Comparison of ENCODE assay signal across 13 cellular contexts in genomic region chr5:80216096-80216495, GRCh38. TPM values are rescaled to one million over a fixed set of nuclear protein-coding genes. Genes with fewer than 3 reads are reported as not detected.
DNase-seq lines count a peak whose midpoint lies in the region; ATAC-seq and TF ChIP-seq lines count a peak whose summit lies in the region.
"Had no signal": no experiment of that assay in that cellular context is flagged by ENCODE, and none has a peak within 500 bp of the region (broad histone marks: within the 10 kb centered on the region; RNA-seq: fewer than 3 reads in every experiment).

No MANE protein-coding gene starts in this region.

- DNase-seq in natural killer cell (no peak), HT-29 (ENCODE audit: low spot score) (no peak), NCI-H1417 (lab: John Stamatoyannopoulos, UW) (no peak), posterior vena cava (ENCODE audit: low spot score) (no peak), WTC11 (ENCODE audit: low spot score) (no peak)
- no peak for DNase-seq in natural killer cell treated with Interleukin-12 subunit alpha and Interleukin-12 subunit beta and Interleukin-15 and Interleukin-18, amount 100 ng/mL, for 72 hours (ENCODE audit: low spot score)
- DNase-seq: activated B cell treated with CpG ODN at 0.5 μM for 24 hours, DND-41, esophagus squamous epithelium, NCI-H2081, SK-N-SH had no signal

- H3K36me3 Mint-ChIP-seq in natural killer cell (no peaks in the 10 kb centered on the region), WTC11 (peaks cover 7% of the 10 kb centered on the region)
- no peaks in the 10 kb centered on the region for H3K36me3 Mint-ChIP-seq in natural killer cell treated with Interleukin-12 subunit alpha and Interleukin-12 subunit beta and Interleukin-15 and Interleukin-18, amount 100 ng/mL, for 72 hours
- H3K36me3 Mint-ChIP-seq in activated naive CD8-positive, alpha-beta T cell, result peaks cover 7% of the 10 kb centered on the region

- peak overlapping the region; percentile 34 to 83 for H3K9ac ChIP-seq in liver (ENCODE audit: low read depth in 1 of 2, low read length in 2 of 2)
- H3K9ac ChIP-seq: SK-N-SH had no signal

- intact Hi-C loops in natural killer cell (cut with micrococcal nuclease) (no loop called here), posterior vena cava (cut with DNase I) (no loop called here)

- POLR2A ChIA-PET in WTC11 (lab: Charles Lee), result interaction anchor here (1.5 kb wide), 1 partner anchor 41 kb away, joined by 4 read pairs; no protein-coding TSS in a partner anchor

- peak overlapping the region; percentile 54 for H3K4me3 Mint-ChIP-seq in natural killer cell
- no peak overlapping the region for H3K4me3 Mint-ChIP-seq in natural killer cell treated with Interleukin-12 subunit alpha and Interleukin-12 subunit beta and Interleukin-15 and Interleukin-18, amount 100 ng/mL, for 72 hours
- H3K4me3 Mint-ChIP-seq in activated naive CD8-positive, alpha-beta T cell, result peak overlapping the region; percentile 88
- no peak overlapping the region for H3K4me3 Mint-ChIP-seq in WTC11
- H3K4me3 Mint-ChIP-seq: activated B cell treated with CpG ODN at 0.5 μM for 24 hours had no signal

- CTCF ChIA-PET in WTC11 (lab: Charles Lee), result no interaction called here

- H3K27me3 Mint-ChIP-seq in natural killer cell (ENCODE audit: low read depth in 2 of 2) (peaks cover 0 to 3% of the 10 kb centered on the region in 2 donors), WTC11 (ENCODE audit: low read depth) (no peaks in the 10 kb centered on the region; the same call in 1 of the 2 replicates)
- peaks cover 0 to 3% of the 10 kb centered on the region in 2 donors for H3K27me3 Mint-ChIP-seq in natural killer cell treated with Interleukin-12 subunit alpha and Interleukin-12 subunit beta and Interleukin-15 and Interleukin-18, amount 100 ng/mL, for 72 hours
- no peaks in the 10 kb centered on the region for H3K27me3 Mint-ChIP-seq in activated naive CD8-positive, alpha-beta T cell
- H3K27me3 Mint-ChIP-seq: activated B cell treated with CpG ODN at 0.5 μM for 24 hours had no signal

- no peak overlapping the region for H3K4me3 ChIP-seq in liver (ENCODE audit: low read depth in 1 of 3, low read length in 3 of 3)
- H3K4me3 ChIP-seq: esophagus squamous epithelium had no signal

- H3K27me3 ChIP-seq in liver (ENCODE audit: control insufficient read depth in 4 of 4, insufficient read depth in 4 of 4, low read length in 3 of 4), result no peaks in the 10 kb centered on the region
- H3K27me3 ChIP-seq: esophagus squamous epithelium had no signal

- no peak for ATAC-seq in natural killer cell
- no peak for ATAC-seq in natural killer cell treated with Interleukin-12 subunit alpha and Interleukin-12 subunit beta and Interleukin-15 and Interleukin-18, amount 100 ng/mL, for 72 hours
- no peak for ATAC-seq in WTC11

- no peaks in the 10 kb centered on the region for H3K9me3 ChIP-seq in liver (ENCODE audit: control insufficient read depth in 4 of 4, low read length in 3 of 4)
- H3K9me3 ChIP-seq: esophagus squamous epithelium, SK-N-SH had no signal

- no peak for TF ChIP-seq CTCF in natural killer cell (IDR thresholded peaks at IDR 0.05)
- no peak for TF ChIP-seq CTCF in liver (IDR thresholded peaks at IDR 0.05; ENCODE audit: low read depth, low read length, missing input control)
- TF ChIP-seq CTCF in WTC11 (IDR thresholded peaks at IDR 0.05), result no peak

- H3K4me1 ChIP-seq in liver (ENCODE audit: control insufficient read depth in 4 of 4, insufficient read depth in 4 of 4, low read length in 3 of 4), result peaks cover 16 to 75% (median 54%) of the 10 kb centered on the region in 4 donors

- WGBS in liver, result 41% methylated on average over 8 of the region's 8 CpGs

- peak overlapping the region; percentile 90 to 96 for H3K27ac ChIP-seq in liver (ENCODE audit: low read depth in 1 of 2, low read length in 2 of 2)
- H3K27ac ChIP-seq: esophagus squamous epithelium had no signal

- no peak for TF ChIP-seq RAD21 in liver (IDR thresholded peaks at IDR 0.05)

- no peaks in the 10 kb centered on the region for H3K9me3 Mint-ChIP-seq in natural killer cell
- H3K9me3 Mint-ChIP-seq in natural killer cell treated with Interleukin-12 subunit alpha and Interleukin-12 subunit beta and Interleukin-15 and Interleukin-18, amount 100 ng/mL, for 72 hours, result no peaks in the 10 kb centered on the region
- H3K9me3 Mint-ChIP-seq in activated naive CD8-positive, alpha-beta T cell (ENCODE audit: low read depth), result no peaks in the 10 kb centered on the region
- no peaks in the 10 kb centered on the region for H3K9me3 Mint-ChIP-seq in WTC11
- H3K9me3 Mint-ChIP-seq: activated B cell treated with CpG ODN at 0.5 μM for 24 hours had no signal

- H3K27ac Mint-ChIP-seq in natural killer cell (peak overlapping the region in 1 of 2 donors; percentile 21), WTC11 (no peak overlapping the region)
- H3K27ac Mint-ChIP-seq in natural killer cell treated with Interleukin-12 subunit alpha and Interleukin-12 subunit beta and Interleukin-15 and Interleukin-18, amount 100 ng/mL, for 72 hours, result peak overlapping the region in 1 of 2 donors; percentile 78
- H3K27ac Mint-ChIP-seq in activated naive CD8-positive, alpha-beta T cell, result peak overlapping the region; percentile 88
- H3K27ac Mint-ChIP-seq: activated B cell treated with CpG ODN at 0.5 μM for 24 hours had no signal

- H3K4me1 Mint-ChIP-seq in natural killer cell, result peaks cover 44 to 51% of the 10 kb centered on the region in 2 donors
- H3K4me1 Mint-ChIP-seq in natural killer cell treated with Interleukin-12 subunit alpha and Interleukin-12 subunit beta and Interleukin-15 and Interleukin-18, amount 100 ng/mL, for 72 hours (ENCODE audit: low read depth in 2 of 2), result peaks cover 33 to 37% of the 10 kb centered on the region in 2 donors
- H3K4me1 Mint-ChIP-seq in activated naive CD8-positive, alpha-beta T cell (ENCODE audit: low read depth), result peaks cover 95% of the 10 kb centered on the region
- peaks cover 85% of the 10 kb centered on the region for H3K4me1 Mint-ChIP-seq in WTC11

- H3K36me3 ChIP-seq in liver (ENCODE audit: control insufficient read depth in 4 of 4, insufficient read depth in 3 of 4, low read depth in 1 of 4, low read length in 3 of 4), result no peaks in the 10 kb centered on the region

TF ChIP-seq in liver, 16 proteins besides CTCF, POLR2A, EP300 and RAD21 (continues in another document):
- TF ChIP-seq FOXA2 (IDR thresholded peaks at IDR 0.05), result no peak
- TF ChIP-seq NR2F2 (IDR thresholded peaks at IDR 0.05), result no peak
- no peak for TF ChIP-seq SP1 (IDR thresholded peaks at IDR 0.05)
- no peak for TF ChIP-seq RXRA (IDR thresholded peaks at IDR 0.05)
- TF ChIP-seq MAX (IDR thresholded peaks at IDR 0.05), result no peak
- no peak for TF ChIP-seq FOXA1 (IDR thresholded peaks at IDR 0.05)
- TF ChIP-seq JUND (IDR thresholded peaks at IDR 0.05), result no peak

TF ChIP-seq in WTC11, 78 proteins besides CTCF, POLR2A, EP300 and RAD21 (continues in another document):
- no peak for TF ChIP-seq ZNF263 (CRISPR knock-in tag; IDR thresholded peaks at IDR 0.05; ENCODE audit: low read depth)
- no peak for TF ChIP-seq ETV6 (CRISPR knock-in tag; IDR thresholded peaks at IDR 0.05)
- no peak for TF ChIP-seq JAZF1 (CRISPR knock-in tag; IDR thresholded peaks at IDR 0.05)
- TF ChIP-seq NFYB (CRISPR knock-in tag; conservative IDR thresholded peaks at IDR 0.05; ENCODE audit: low read depth), result no peak
- no peak for TF ChIP-seq SOX15 (CRISPR knock-in tag; IDR thresholded peaks at IDR 0.05)
- no peak for TF ChIP-seq ATF2 (CRISPR knock-in tag; IDR thresholded peaks at IDR 0.05; ENCODE audit: borderline replicate concordance, low read depth)
- no peak for TF ChIP-seq FOXP4 (CRISPR knock-in tag; IDR thresholded peaks at IDR 0.05)
- no peak for TF ChIP-seq PRRX2 (CRISPR knock-in tag; IDR thresholded peaks at IDR 0.05)

RNA-seq across cellular contexts. Expression of gene SERINC5, which starts 39.8 kb away (rescaled TPM):
- total RNA-seq in natural killer cell (10 to 100 TPM in 2 of 3 donors, 1 to 10 TPM in 1; 6.8 to 18.9 (median 14.5) TPM), liver (10 to 100 TPM; 37.4 to 82.3 TPM), posterior vena cava (10 to 100 TPM; 13.5 to 14.7 TPM), WTC11 (2021) (128 to 139 TPM (median 139 TPM) in 3 replicates)
- total RNA-seq in natural killer cell treated with Interleukin-12 subunit alpha and Interleukin-12 subunit beta and Interleukin-15 and Interleukin-18, amount 100 ng/mL, for 72 hours, result 1 to 10 TPM; 6.4 to 7.4 TPM
- polyA plus RNA-seq in liver, result 10 to 100 TPM; 22.2 to 26.6 TPM
- 47.2 and 48.8 TPM in 2 replicates for total RNA-seq in HT-29 (2014; rRNA removed; shearing (Covaris generic))

Comparison
In these comparisons a context has a peak if more than half of its experiments do, and no peak if none do; other contexts are left out.
1. H3K4me3 Mint-ChIP-seq: peak in natural killer cell (single experiment) and activated naive CD8-positive, alpha-beta T cell (single experiment); none in natural killer cell treated with Interleukin-12 subunit alpha and Interleukin-12 subunit beta and Interleukin-15 and Interleukin-18, amount 100 ng/mL, for 72 hours (single experiment) and WTC11 (single experiment).